ENCODE assay signal across 12 cellular contexts in the genomic region with DNA sequence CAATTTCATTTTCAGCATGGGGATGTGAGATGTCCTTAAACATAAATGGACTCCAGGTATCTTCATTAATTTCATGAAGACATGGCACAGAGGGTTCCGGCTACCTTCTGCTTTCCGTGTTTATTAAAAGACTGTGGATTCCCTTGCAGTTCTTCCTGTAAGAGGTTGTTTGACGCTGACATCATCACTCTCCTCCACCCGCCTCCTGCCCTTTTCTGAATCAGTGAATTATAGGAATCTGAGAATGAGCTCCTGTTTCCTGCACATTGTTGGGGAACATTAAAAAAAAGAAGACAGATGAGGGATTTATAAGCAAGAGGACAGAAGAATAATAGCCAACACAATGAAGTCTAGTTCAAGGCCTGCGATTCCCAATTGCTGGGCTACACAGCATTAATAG.
DNase-seq lines count a peak whose midpoint lies in the region; ATAC-seq and TF ChIP-seq lines count a peak whose summit lies in the region.
"Had no signal": no experiment of that assay in that cellular context is flagged by ENCODE, and none has a peak within 500 bp of the region (broad histone marks: within the 10 kb centered on the region; RNA-seq: fewer than 3 reads in every experiment).

No MANE protein-coding gene starts in this region.

- TF ChIP-seq POLR2A in heart left ventricle (IDR thresholded peaks at IDR 0.05) (no peak), uterus (IDR thresholded peaks at IDR 0.05) (no peak)

- H3K4me3 ChIP-seq in heart left ventricle (no peak overlapping the region), uterus (no peak overlapping the region)
- H3K4me3 ChIP-seq: PC-9 had no signal

- WGBS in heart left ventricle, 4 donors: 44 to 59% (median 48%) methylated on average over 5 of the region's 5 CpGs

- H3K9me3 ChIP-seq in heart left ventricle (no peaks in the 10 kb centered on the region), uterus (no peaks in the 10 kb centered on the region)
- H3K9me3 ChIP-seq: neutrophil had no signal

- peak overlapping the region; percentile 59 to 94 (median 80) for H3K27ac ChIP-seq in heart left ventricle
- H3K27ac ChIP-seq in uterus: peak overlapping the region; percentile 41 to 59
- H3K27ac ChIP-seq: 22Rv1, neutrophil, PC-9 had no signal

- ATAC-seq in heart left ventricle (no peak), GM21526 (IDR thresholded peaks at IDR 0.05; ENCODE audit: low FRiP score, unreplicated experiment) (no peak), HG03571 (IDR thresholded peaks at IDR 0.05; ENCODE audit: unreplicated experiment) (no peak)

- H3K27me3 ChIP-seq in heart left ventricle (no peaks in the 10 kb centered on the region), uterus (no peaks in the 10 kb centered on the region)
- H3K27me3 ChIP-seq: neutrophil had no signal

- H3K36me3 ChIP-seq in heart left ventricle: no peaks in the 10 kb centered on the region
- no peaks in the 10 kb centered on the region for H3K36me3 ChIP-seq in uterus
- H3K36me3 ChIP-seq: neutrophil had no signal

- intact Hi-C loops in heart left ventricle (cut with DNase I): loop anchor here in 5 of 10 donors (5.0 to 10.0 kb wide), 8 partner anchors 47 to 610 kb away; a partner anchor contains a TSS
- intact Hi-C loops in cardiac septum (cut with DNase I): loop anchor here (5.0 kb wide), 6 partner anchors 47 to 602 kb away; a partner anchor contains a TSS
- intact Hi-C loops in uterus (cut with DNase I; ENCODE audit: low total_unique reads): no loop called here

- peaks cover 6 to 58% (median 41%) of the 10 kb centered on the region in 12 donors for H3K4me1 ChIP-seq in heart left ventricle
- peaks cover 0 to 9% of the 10 kb centered on the region in 2 donors for H3K4me1 ChIP-seq in uterus

- no peak for TF ChIP-seq CTCF in heart left ventricle (IDR thresholded peaks at IDR 0.05)
- TF ChIP-seq CTCF in uterus (IDR thresholded peaks at IDR 0.05): no peak

- DNase-seq in heart left ventricle (no peak), cardiac septum (ENCODE audit: low spot score) (no peak), dermis microvascular lymphatic vessel endothelial cell (ENCODE audit: low read depth in 2 of 2) (peak; percentile 60 to 95), medulla oblongata (ENCODE audit: extremely low spot score) (peak; percentile 46), uterus (no peak), islet precursor cell (no peak)
- DNase-seq: NCI-H2171 treated with DMSO at 0.1 percent for 48 hours, PC-9 had no signal

Comparison
In these comparisons a context has a peak if more than half of its experiments do, and no peak if none do; other contexts are left out.
1. DNase-seq: peak in dermis microvascular lymphatic vessel endothelial cell (2 of 2) and medulla oblongata (single experiment); none in heart left ventricle (0 of 5), cardiac septum (single experiment), uterus (0 of 2) and islet precursor cell (single experiment).